Comparison of ENCODE assay signal across 8 cellular contexts in genomic region chr12:53097207-53097563, GRCh38. TPM values are rescaled to one million over a fixed set of nuclear protein-coding genes. Genes with fewer than 3 reads are reported as not detected.
DNase-seq lines count a peak whose midpoint lies in the region; ATAC-seq and TF ChIP-seq lines count a peak whose summit lies in the region.

No MANE protein-coding gene starts in this region.

- H3K36me3 Mint-ChIP-seq in CD14-positive monocyte = peaks cover 0 to 13% of the 10 kb centered on the region in 2 donors
- no peaks in the 10 kb centered on the region for H3K36me3 Mint-ChIP-seq in chondrocyte (ENCODE audit: low read depth)
- H3K36me3 Mint-ChIP-seq in memory B cell = no peaks in the 10 kb centered on the region

- no peaks in the 10 kb centered on the region for H3K27me3 ChIP-seq in uterus

- H3K36me3 ChIP-seq in uterus = no peaks in the 10 kb centered on the region

- ATAC-seq in memory B cell (ENCODE audit: low read depth) (no peak), HG03175 (IDR thresholded peaks at IDR 0.05; ENCODE audit: unreplicated experiment) (no peak), esophagus mucosa (no peak)

- H3K4me3 ChIP-seq in uterus = peak overlapping the region; percentile 60 to 80

- H3K4me3 Mint-ChIP-seq in CD14-positive monocyte (peak overlapping the region; percentile 79 to 94), chondrocyte (ENCODE audit: unreplicated experiment) (peak overlapping the region; percentile 76), memory B cell (peak overlapping the region; percentile 78)

- H3K9me3 ChIP-seq in uterus = no peaks in the 10 kb centered on the region

- H3K9me3 Mint-ChIP-seq in CD14-positive monocyte (peaks cover 0 to 4% (median 0%) of the 10 kb centered on the region in 7 donors), chondrocyte (ENCODE audit: low read depth) (no peaks in the 10 kb centered on the region), memory B cell (no peaks in the 10 kb centered on the region)

- H3K27me3 Mint-ChIP-seq in CD14-positive monocyte (ENCODE audit: low read depth in 3 of 3) (peaks cover 29 to 34% (median 32%) of the 10 kb centered on the region in 3 donors), chondrocyte (ENCODE audit: low read depth) (no peaks in the 10 kb centered on the region), memory B cell (peaks cover 4% of the 10 kb centered on the region)

- H3K4me1 ChIP-seq in uterus = peaks cover 0 to 11% of the 10 kb centered on the region in 2 donors

- TF ChIP-seq CTCF in CD14-positive monocyte (IDR thresholded peaks at IDR 0.05) = no peak
- no peak for TF ChIP-seq CTCF in chondrocyte (IDR thresholded peaks at IDR 0.05)
- no peak for TF ChIP-seq CTCF in uterus (IDR thresholded peaks at IDR 0.05)

- TF ChIP-seq POLR2A in uterus (IDR thresholded peaks at IDR 0.05) = no peak

- H3K4me1 Mint-ChIP-seq in CD14-positive monocyte (peaks cover 45% of the 10 kb centered on the region), chondrocyte (ENCODE audit: low read depth) (peaks cover 24% of the 10 kb centered on the region), memory B cell (peaks cover 23% of the 10 kb centered on the region)

- H3K27ac Mint-ChIP-seq in CD14-positive monocyte (peak overlapping the region in 3 of 7 donors; percentile 30 to 57 (median 46)), chondrocyte (ENCODE audit: unreplicated experiment) (peak overlapping the region; percentile 77), memory B cell (no peak overlapping the region)

- intact Hi-C loops in CD14-positive monocyte (cut with micrococcal nuclease) = loop anchor here in 1 of 2 donors (10.0 kb wide), 1 partner anchor 52 kb away; no protein-coding TSS in a partner anchor
- intact Hi-C loops in uterus (cut with DNase I; ENCODE audit: low total_unique reads) = no loop called here

- H3K27ac ChIP-seq in uterus = peak overlapping the region; percentile 94 to 95

- no peak for DNase-seq in CD14-positive monocyte (ENCODE audit: low spot score)
- DNase-seq in LHCN-M2 (ENCODE audit: low read depth) = peak; percentile 36
- DNase-seq in chondrocyte (ENCODE audit: low spot score) = no peak
- no peak for DNase-seq in memory B cell (ENCODE audit: low spot score in 2 of 2)
- no peak for DNase-seq in uterus
- DNase-seq in NCI-H2081 treated with DMSO at 0.1 percent for 48 hours (lab: John Stamatoyannopoulos, UW) = no peak

RNA-seq across cellular contexts. Expression of gene IGFBP6, which starts 0.3 kb away (rescaled TPM):
- not detected for polyA plus RNA-seq in CD14-positive monocyte
- total RNA-seq in LHCN-M2 (2014; rRNA removed) (178 and 231 TPM in 2 replicates), chondrocyte (7.0 to 10.0 TPM (median 8.9 TPM) in 3 replicates), uterus (100 to 1,000 TPM in 3 of 4 donors, 10 to 100 TPM in 1; 48.7 to 762 (median 252) TPM), esophagus mucosa (50.5 TPM)
- polyA plus RNA-seq in LHCN-M2 (2012) = 127 TPM

RNA-seq across cellular contexts. Expression of gene SOAT2, which starts 6.1 kb away (rescaled TPM):
- not detected for polyA plus RNA-seq in CD14-positive monocyte
- total RNA-seq in LHCN-M2 (2014; rRNA removed) (not detected in 2 replicates), chondrocyte (not detected in 3 replicates), uterus (under 1 TPM in 1 of 4 donors, not detected in 3; 0.82 TPM), esophagus mucosa (not detected)
- not detected for polyA plus RNA-seq in LHCN-M2 (2012)

RNA-seq across cellular contexts. Expression of gene SPRYD3, which starts 18.0 kb away (rescaled TPM):
- 10 to 100 TPM; 21.8 to 26.9 TPM for polyA plus RNA-seq in CD14-positive monocyte
- total RNA-seq in LHCN-M2 (2014; rRNA removed) (20.0 and 21.9 TPM in 2 replicates), chondrocyte (37.1 to 40.2 TPM (median 38.5 TPM) in 3 replicates), uterus (10 to 100 TPM; 15.9 to 75.5 (median 28.9) TPM), esophagus mucosa (29.3 TPM)
- 32.5 TPM for polyA plus RNA-seq in LHCN-M2 (2012)

RNA-seq across cellular contexts. Expression of gene TNS2, which starts 47.3 kb away (rescaled TPM):
- polyA plus RNA-seq in CD14-positive monocyte = under 1 TPM; 0.36 to 0.43 TPM
- total RNA-seq in LHCN-M2 (2014; rRNA removed) (79.6 and 95.7 TPM in 2 replicates), chondrocyte (104 to 107 TPM (median 105 TPM) in 3 replicates), uterus (100 to 1,000 TPM in 2 of 4 donors, 10 to 100 TPM in 2; 64.0 to 394 (median 112) TPM), esophagus mucosa (10.6 TPM)
- 34.3 TPM for polyA plus RNA-seq in LHCN-M2 (2012)
